Comparison of ENCODE assay signal across 8 cellular contexts in genomic region chr17:36755586-36755985, GRCh38.
DNase-seq lines count a peak whose midpoint lies in the region; ATAC-seq and TF ChIP-seq lines count a peak whose summit lies in the region.
"Had no signal": no experiment of that assay in that cellular context is flagged by ENCODE, and none has a peak within 500 bp of the region (broad histone marks: within the 10 kb centered on the region; RNA-seq: fewer than 3 reads in every experiment).

No MANE protein-coding gene starts in this region.

- no peak overlapping the region for H3K27ac ChIP-seq in gastroesophageal sphincter
- H3K27ac ChIP-seq: neutrophil had no signal

- no peaks in the 10 kb centered on the region for H3K9me3 ChIP-seq in gastroesophageal sphincter
- H3K9me3 ChIP-seq: neutrophil had no signal

- DNase-seq in GM13976 (ENCODE audit: low spot score) (peak; percentile 62), NCI-H69 (lab: John Stamatoyannopoulos, UW) (peak; percentile 87), kidney glomerular epithelial cell (lab: John Stamatoyannopoulos, UW) (peak; percentile 15), A172 (ENCODE audit: low spot score) (no peak)
- DNase-seq in activated T-helper 1 cell treated with anti-CD3 and anti-CD28 coated beads, Interleukin-12 subunit alpha, Interleukin-12 subunit beta, Interleukin-2, Interleukin-4 antibody, amounts not matched to agents 30 ng/mL and 10 ng/mL and 1 ng/mL, durations not matched to agents 14 hours and 24 hours and 36 hours (ENCODE audit: low spot score) = peak; percentile 10

- no peak overlapping the region for H3K27ac Mint-ChIP-seq in activated T-helper 1 cell treated with anti-CD3 and anti-CD28 coated beads, Interleukin-12 subunit alpha, Interleukin-12 subunit beta, Interleukin-2, Interleukin-4 antibody, amounts not matched to agents 30 ng/mL and 10 ng/mL and 1 ng/mL, durations not matched to agents 14 hours and 24 hours and 36 hours

- no peak for TF ChIP-seq EP300 in gastroesophageal sphincter (IDR thresholded peaks at IDR 0.05)

- H3K9me3 Mint-ChIP-seq in activated T-helper 1 cell treated with anti-CD3 and anti-CD28 coated beads, Interleukin-12 subunit alpha, Interleukin-12 subunit beta, Interleukin-2, Interleukin-4 antibody, amounts not matched to agents 30 ng/mL and 10 ng/mL and 1 ng/mL, durations not matched to agents 14 hours and 24 hours and 36 hours = no peaks in the 10 kb centered on the region

- TF ChIP-seq POLR2A in gastroesophageal sphincter (IDR thresholded peaks at IDR 0.05) = no peak

- H3K4me3 ChIP-seq in gastroesophageal sphincter = no peak overlapping the region

- no peaks in the 10 kb centered on the region for H3K36me3 Mint-ChIP-seq in activated T-helper 1 cell treated with anti-CD3 and anti-CD28 coated beads, Interleukin-12 subunit alpha, Interleukin-12 subunit beta, Interleukin-2, Interleukin-4 antibody, amounts not matched to agents 30 ng/mL and 10 ng/mL and 1 ng/mL, durations not matched to agents 14 hours and 24 hours and 36 hours (ENCODE audit: low read depth)

- peaks cover 84% of the 10 kb centered on the region for H3K27me3 ChIP-seq in gastroesophageal sphincter

- intact Hi-C loops in activated T-helper 1 cell treated with anti-CD3 and anti-CD28 coated beads, Interleukin-12 subunit alpha, Interleukin-12 subunit beta, Interleukin-2, Interleukin-4 antibody, amounts not matched to agents 30 ng/mL and 10 ng/mL and 1 ng/mL, durations not matched to agents 14 hours and 24 hours and 36 hours (cut with micrococcal nuclease) = loop anchor here (1.0 kb wide), 2 partner anchors 49 to 126 kb away; no protein-coding TSS in a partner anchor

- peaks cover 4% of the 10 kb centered on the region for H3K27me3 Mint-ChIP-seq in activated T-helper 1 cell treated with anti-CD3 and anti-CD28 coated beads, Interleukin-12 subunit alpha, Interleukin-12 subunit beta, Interleukin-2, Interleukin-4 antibody, amounts not matched to agents 30 ng/mL and 10 ng/mL and 1 ng/mL, durations not matched to agents 14 hours and 24 hours and 36 hours (ENCODE audit: insufficient read depth)

- no peaks in the 10 kb centered on the region for H3K4me1 ChIP-seq in gastroesophageal sphincter

- WGBS in gastroesophageal sphincter (ENCODE audit: low coverage in 1 of 2), 2 donors = 43% methylated on average over 10 of the region's 10 CpGs

- peak; percentile 24 for TF ChIP-seq CTCF in GM13976 (IDR thresholded peaks at IDR 0.05; ENCODE audit: borderline replicate concordance, control extremely low read depth, extremely low read depth, insufficient read depth, missing control alignments)
- peak in 1 of 4 experiments; percentile 11 for TF ChIP-seq CTCF in gastroesophageal sphincter (IDR thresholded peaks at IDR 0.05)

- H3K4me1 Mint-ChIP-seq in activated T-helper 1 cell treated with anti-CD3 and anti-CD28 coated beads, Interleukin-12 subunit alpha, Interleukin-12 subunit beta, Interleukin-2, Interleukin-4 antibody, amounts not matched to agents 30 ng/mL and 10 ng/mL and 1 ng/mL, durations not matched to agents 14 hours and 24 hours and 36 hours (ENCODE audit: low read depth) = no peaks in the 10 kb centered on the region

- in situ Hi-C loops in GM13976 (cut with MboI; ENCODE audit: low sequenced_read_pairs, unreplicated experiment) = no loop called here

- H3K4me3 Mint-ChIP-seq in activated T-helper 1 cell treated with anti-CD3 and anti-CD28 coated beads, Interleukin-12 subunit alpha, Interleukin-12 subunit beta, Interleukin-2, Interleukin-4 antibody, amounts not matched to agents 30 ng/mL and 10 ng/mL and 1 ng/mL, durations not matched to agents 14 hours and 24 hours and 36 hours = no peak overlapping the region

- no peaks in the 10 kb centered on the region for H3K36me3 ChIP-seq in gastroesophageal sphincter
- H3K36me3 ChIP-seq: neutrophil had no signal

- ATAC-seq in gastroesophageal sphincter = no peak
- ATAC-seq in HG02885 (IDR thresholded peaks at IDR 0.05; ENCODE audit: poor library complexity, unreplicated experiment) = no peak
